16 cellular contexts compared by ENCODE assay signal in genomic region chr16:85301171-85301690, GRCh38.
DNase-seq lines count a peak whose midpoint lies in the region; ATAC-seq, FAIRE-seq and TF ChIP-seq lines count a peak whose summit lies in the region.
"Had no signal": no experiment of that assay in that cellular context is flagged by ENCODE, and none has a peak within 500 bp of the region (broad histone marks: within the 10 kb centered on the region; RNA-seq: fewer than 3 reads in every experiment).

No MANE protein-coding gene starts in this region.

- POLR2A ChIA-PET in WTC11 (lab: Charles Lee): no interaction called here
- POLR2A ChIA-PET in activated CD4-positive, alpha-beta T cell treated with anti-CD3 and anti-CD28 coated beads for 36 hours (lab: Charles Lee): no interaction called here

- H3K36me3 Mint-ChIP-seq in WTC11: no peaks in the 10 kb centered on the region
- no peaks in the 10 kb centered on the region for H3K36me3 Mint-ChIP-seq in activated CD4-positive, alpha-beta T cell treated with anti-CD3 and anti-CD28 coated beads for 36 hours (ENCODE audit: low read depth)
- H3K36me3 Mint-ChIP-seq: natural killer cell treated with Interleukin-12 subunit alpha and Interleukin-12 subunit beta and Interleukin-15 and Interleukin-18, amount 100 ng/mL, for 72 hours had no signal

- H3K27ac ChIP-seq in VCaP (peak overlapping the region; percentile 43), pancreas (peak overlapping the region; percentile 42 to 71 (median 62)), prostate gland (no peak overlapping the region)
- H3K27ac ChIP-seq: A549 had no signal

- CTCF ChIA-PET in WTC11 (lab: Charles Lee): interaction anchor here (1.2 to 1.6 kb wide), 7 partner anchors 13 to 115 kb away, joined by 3 to 8 read pairs (median 4); no protein-coding TSS in a partner anchor
- CTCF ChIA-PET in activated CD4-positive, alpha-beta T cell treated with anti-CD3 and anti-CD28 coated beads for 36 hours (lab: Charles Lee): interaction anchor here (0.6 to 1.2 kb wide), 2 partner anchors 26 to 101 kb away, joined by 3 to 4 read pairs; no protein-coding TSS in a partner anchor

- peak; percentile 55 to 76 (median 74) for ATAC-seq in pancreas
- ATAC-seq in WTC11: no peak
- no peak for ATAC-seq in activated CD4-positive, alpha-beta T cell treated with anti-CD3 and anti-CD28 coated beads for 36 hours
- ATAC-seq: A549; natural killer cell treated with Interleukin-12 subunit alpha and Interleukin-12 subunit beta and Interleukin-15 and Interleukin-18, amount 100 ng/mL, for 72 hours had no signal

- no peaks in the 10 kb centered on the region for H3K36me3 ChIP-seq in pancreas
- H3K36me3 ChIP-seq in prostate gland: no peaks in the 10 kb centered on the region

- no peak for FAIRE-seq in pancreas (lab: Jason Lieb, UNC)
- FAIRE-seq: A549 had no signal

- intact Hi-C loops in pancreas (cut with DNase I): no loop called here
- intact Hi-C loops in prostate gland (cut with DNase I): no loop called here
- intact Hi-C loops in activated CD4-positive, alpha-beta T cell treated with anti-CD3 and anti-CD28 coated beads for 36 hours (cut with DNase I, micrococcal nuclease): loop anchor here in 1 of 2 experiments (5.0 kb wide), 1 partner anchor 416 kb away; no protein-coding TSS in a partner anchor

- 12 to 21% methylated on average over 10 of the region's 10 CpGs for WGBS in pancreas, 2 donors
- WGBS in prostate gland: 49% methylated on average over 10 of the region's 10 CpGs

- H3K4me1 Mint-ChIP-seq in WTC11: peaks cover 36% of the 10 kb centered on the region
- H3K4me1 Mint-ChIP-seq in activated CD4-positive, alpha-beta T cell treated with anti-CD3 and anti-CD28 coated beads for 36 hours: peaks cover 18% of the 10 kb centered on the region

- TF ChIP-seq CTCF in VCaP (conservative IDR thresholded peaks at IDR 0.05): no peak
- TF ChIP-seq CTCF in pancreas (IDR thresholded peaks at IDR 0.05): no peak
- no peak for TF ChIP-seq CTCF in prostate gland (IDR thresholded peaks at IDR 0.05)
- no peak for TF ChIP-seq CTCF in WTC11 (IDR thresholded peaks at IDR 0.05)

- DNase-seq in NCI-H524 (lab: John Stamatoyannopoulos, UW) (peak; percentile 78 to 88), NCI-H524 treated with DMSO at 0.1 percent for 48 hours (lab: John Stamatoyannopoulos, UW) (no peak), NCI-H1105 treated with DMSO at 0.1 percent for 48 hours (lab: John Stamatoyannopoulos, UW) (peak; percentile 72), pancreas (peak; percentile 68 to 86 (median 74)), prostate gland (ENCODE audit: low spot score) (no peak), WTC11 (ENCODE audit: low spot score) (no peak)
- DNase-seq in activated CD4-positive, alpha-beta T cell treated with anti-CD3 and anti-CD28 coated beads for 36 hours: no peak
- DNase-seq: activated CD4-positive, alpha-beta T cell treated with anti-CD3 and anti-CD28 coated beads for 48 hours; activated CD8-positive, alpha-beta memory T cell treated with anti-CD3 and anti-CD28 coated beads, Interleukin-2, amount 50 U/mL, for 4 hours; activated effector memory CD4-positive, alpha-beta T cell treated with Interleukin-2 at 50 U/mL for 16 hours; dermis blood vessel endothelial cell; DND-41; KBM-7 had no signal

- no peaks in the 10 kb centered on the region for H3K9me3 Mint-ChIP-seq in WTC11
- no peaks in the 10 kb centered on the region for H3K9me3 Mint-ChIP-seq in activated CD4-positive, alpha-beta T cell treated with anti-CD3 and anti-CD28 coated beads for 36 hours (ENCODE audit: low read depth)
- H3K9me3 Mint-ChIP-seq: natural killer cell treated with Interleukin-12 subunit alpha and Interleukin-12 subunit beta and Interleukin-15 and Interleukin-18, amount 100 ng/mL, for 72 hours had no signal

- peaks cover 17 to 29% (median 23%) of the 10 kb centered on the region in 3 donors for H3K4me1 ChIP-seq in pancreas
- H3K4me1 ChIP-seq in prostate gland (replicated peaks): peaks cover 8% of the 10 kb centered on the region

- H3K4me3 Mint-ChIP-seq in WTC11: no peak overlapping the region
- no peak overlapping the region for H3K4me3 Mint-ChIP-seq in activated CD4-positive, alpha-beta T cell treated with anti-CD3 and anti-CD28 coated beads for 36 hours
- H3K4me3 Mint-ChIP-seq: natural killer cell treated with Interleukin-12 subunit alpha and Interleukin-12 subunit beta and Interleukin-15 and Interleukin-18, amount 100 ng/mL, for 72 hours had no signal

- H3K27ac Mint-ChIP-seq in WTC11: no peak overlapping the region
- H3K27ac Mint-ChIP-seq in activated CD4-positive, alpha-beta T cell treated with anti-CD3 and anti-CD28 coated beads for 36 hours: no peak overlapping the region
- H3K27ac Mint-ChIP-seq: natural killer cell treated with Interleukin-12 subunit alpha and Interleukin-12 subunit beta and Interleukin-15 and Interleukin-18, amount 100 ng/mL, for 72 hours had no signal

- H3K9me3 ChIP-seq in pancreas: no peaks in the 10 kb centered on the region
- H3K9me3 ChIP-seq in prostate gland: no peaks in the 10 kb centered on the region
- H3K9me3 ChIP-seq: A549 had no signal

- H3K27me3 ChIP-seq in pancreas (no peaks in the 10 kb centered on the region), prostate gland (replicated peaks; ENCODE audit: insufficient read depth) (no peaks in the 10 kb centered on the region)

- H3K4me3 ChIP-seq in pancreas (no peak overlapping the region), prostate gland (no peak overlapping the region)
- H3K4me3 ChIP-seq: A549 had no signal

- no peak for TF ChIP-seq POLR2A in prostate gland (IDR thresholded peaks at IDR 0.05)

- H3K27me3 Mint-ChIP-seq in WTC11 (ENCODE audit: low read depth): no peaks in the 10 kb centered on the region
- no peaks in the 10 kb centered on the region for H3K27me3 Mint-ChIP-seq in activated CD4-positive, alpha-beta T cell treated with anti-CD3 and anti-CD28 coated beads for 36 hours

TF ChIP-seq in WTC11, 78 proteins besides CTCF, POLR2A, EP300 and RAD21 (continues in another document):
- no peak for TF ChIP-seq TEAD4 (CRISPR knock-in tag; IDR thresholded peaks at IDR 0.05)
- TF ChIP-seq SP1 (CRISPR knock-in tag; conservative IDR thresholded peaks at IDR 0.05): no peak
- TF ChIP-seq ZBTB21 (CRISPR knock-in tag; IDR thresholded peaks at IDR 0.05; ENCODE audit: borderline replicate concordance): no peak
- TF ChIP-seq SOX15 (CRISPR knock-in tag; IDR thresholded peaks at IDR 0.05): no peak
- TF ChIP-seq, protein P1, sequence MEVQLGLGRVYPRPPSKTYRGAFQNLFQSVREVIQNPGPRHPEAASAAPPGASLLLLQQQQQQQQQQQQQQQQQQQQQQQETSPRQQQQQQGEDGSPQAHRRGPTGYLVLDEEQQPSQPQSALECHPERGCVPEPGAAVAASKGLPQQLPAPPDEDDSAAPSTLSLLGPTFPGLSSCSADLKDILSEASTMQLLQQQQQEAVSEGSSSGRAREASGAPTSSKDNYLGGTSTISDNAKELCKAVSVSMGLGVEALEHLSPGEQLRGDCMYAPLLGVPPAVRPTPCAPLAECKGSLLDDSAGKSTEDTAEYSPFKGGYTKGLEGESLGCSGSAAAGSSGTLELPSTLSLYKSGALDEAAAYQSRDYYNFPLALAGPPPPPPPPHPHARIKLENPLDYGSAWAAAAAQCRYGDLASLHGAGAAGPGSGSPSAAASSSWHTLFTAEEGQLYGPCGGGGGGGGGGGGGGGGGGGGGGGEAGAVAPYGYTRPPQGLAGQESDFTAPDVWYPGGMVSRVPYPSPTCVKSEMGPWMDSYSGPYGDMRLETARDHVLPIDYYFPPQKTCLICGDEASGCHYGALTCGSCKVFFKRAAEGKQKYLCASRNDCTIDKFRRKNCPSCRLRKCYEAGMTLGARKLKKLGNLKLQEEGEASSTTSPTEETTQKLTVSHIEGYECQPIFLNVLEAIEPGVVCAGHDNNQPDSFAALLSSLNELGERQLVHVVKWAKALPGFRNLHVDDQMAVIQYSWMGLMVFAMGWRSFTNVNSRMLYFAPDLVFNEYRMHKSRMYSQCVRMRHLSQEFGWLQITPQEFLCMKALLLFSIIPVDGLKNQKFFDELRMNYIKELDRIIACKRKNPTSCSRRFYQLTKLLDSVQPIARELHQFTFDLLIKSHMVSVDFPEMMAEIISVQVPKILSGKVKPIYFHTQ (CRISPR knock-in tag; IDR thresholded peaks at IDR 0.05): no peak
- TF ChIP-seq, protein P2, sequence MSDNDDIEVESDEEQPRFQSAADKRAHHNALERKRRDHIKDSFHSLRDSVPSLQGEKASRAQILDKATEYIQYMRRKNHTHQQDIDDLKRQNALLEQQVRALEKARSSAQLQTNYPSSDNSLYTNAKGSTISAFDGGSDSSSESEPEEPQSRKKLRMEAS (CRISPR knock-in tag; IDR thresholded peaks at IDR 0.05): no peak
- no peak for TF ChIP-seq ZNF232 (CRISPR knock-in tag; IDR thresholded peaks at IDR 0.05)
- TF ChIP-seq NR3C1 (CRISPR knock-in tag; conservative IDR thresholded peaks at IDR 0.05; ENCODE audit: low read depth): no peak
- TF ChIP-seq, protein P3, sequence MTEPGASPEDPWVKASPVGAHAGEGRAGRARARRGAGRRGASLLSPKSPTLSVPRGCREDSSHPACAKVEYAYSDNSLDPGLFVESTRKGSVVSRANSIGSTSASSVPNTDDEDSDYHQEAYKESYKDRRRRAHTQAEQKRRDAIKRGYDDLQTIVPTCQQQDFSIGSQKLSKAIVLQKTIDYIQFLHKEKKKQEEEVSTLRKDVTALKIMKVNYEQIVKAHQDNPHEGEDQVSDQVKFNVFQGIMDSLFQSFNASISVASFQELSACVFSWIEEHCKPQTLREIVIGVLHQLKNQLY (CRISPR knock-in tag; IDR thresholded peaks at IDR 0.05): no peak
- TF ChIP-seq NFE2L1 (CRISPR knock-in tag; IDR thresholded peaks at IDR 0.05): no peak
- no peak for TF ChIP-seq USF1 (CRISPR knock-in tag; IDR thresholded peaks at IDR 0.05)
- TF ChIP-seq NR2C2 (CRISPR knock-in tag; IDR thresholded peaks at IDR 0.05): no peak
- no peak for TF ChIP-seq ZMAT4 (CRISPR knock-in tag; IDR thresholded peaks at IDR 0.05)

Comparison
In these comparisons a context has a peak if more than half of its experiments do, and no peak if none do; other contexts are left out.
1. DNase-seq: peak in NCI-H524 (2 of 2), NCI-H1105 treated with DMSO at 0.1 percent for 48 hours (single experiment) and pancreas (6 of 6); none in NCI-H524 treated with DMSO at 0.1 percent for 48 hours (single experiment), prostate gland (single experiment), WTC11 (single experiment) and activated CD4-positive, alpha-beta T cell treated with anti-CD3 and anti-CD28 coated beads for 36 hours (single experiment).
2. H3K27ac ChIP-seq: peak in VCaP (single experiment) and pancreas (4 of 4); none in prostate gland (0 of 2).
3. ATAC-seq: peak in pancreas (4 of 4); none in WTC11 (single experiment) and activated CD4-positive, alpha-beta T cell treated with anti-CD3 and anti-CD28 coated beads for 36 hours (single experiment).